In the genomic region with DNA sequence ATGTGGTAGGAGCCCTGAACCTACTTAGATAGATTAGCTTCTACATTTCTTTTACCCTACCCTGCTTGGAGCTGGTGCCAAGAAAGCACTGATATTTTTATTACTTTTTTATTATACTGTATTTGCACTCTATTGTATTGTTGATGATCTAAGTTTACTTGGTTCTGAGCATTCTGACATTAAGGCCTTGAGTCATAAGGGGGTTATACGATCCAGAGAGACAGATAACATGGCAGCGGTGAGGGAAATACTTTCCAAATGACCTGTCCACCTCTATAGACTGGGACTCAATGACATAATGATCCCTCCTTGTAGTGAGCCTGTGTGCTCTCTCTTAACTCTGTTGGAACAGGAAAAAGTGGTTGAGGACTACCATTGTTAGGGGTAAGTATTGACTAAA, we compare ENCODE assay signal across 14 cellular contexts.
DNase-seq lines count a peak whose midpoint lies in the region; ATAC-seq and TF ChIP-seq lines count a peak whose summit lies in the region.
"Had no signal": no experiment of that assay in that cellular context is flagged by ENCODE, and none has a peak within 500 bp of the region (broad histone marks: within the 10 kb centered on the region; RNA-seq: fewer than 3 reads in every experiment).

No MANE protein-coding gene starts in this region.

- no peaks in the 10 kb centered on the region for H3K4me1 ChIP-seq in mucosa of descending colon (ENCODE audit: low read depth)

- ATAC-seq in mucosa of descending colon, result peak; percentile 50
- ATAC-seq: natural killer cell treated with Interleukin-12 subunit alpha and Interleukin-12 subunit beta and Interleukin-15 and Interleukin-18, amount 100 ng/mL, for 72 hours had no signal

- DNase-seq in Daoy (ENCODE audit: low read depth), result peak; percentile 89
- peak; percentile 50 for DNase-seq in NCI-H2196 treated with DMSO at 0.1 percent for 48 hours (lab: John Stamatoyannopoulos, UW; ENCODE audit: unreplicated experiment)
- peak; percentile 30 to 91 for DNase-seq in cardiac fibroblast (ENCODE audit: low read depth in 2 of 2)
- DNase-seq in mucosa of descending colon, result no peak
- no peak for DNase-seq in C1 segment of cervical spinal cord (lab: John Stamatoyannopoulos, UW)
- DNase-seq in NCI-H1694 (lab: John Stamatoyannopoulos, UW), result no peak
- DNase-seq in NCI-H146 (lab: John Stamatoyannopoulos, UW), result no peak
- no peak for DNase-seq in central memory CD4-positive, alpha-beta T cell
- DNase-seq: activated CD8-positive, alpha-beta memory T cell treated with anti-CD3 and anti-CD28 coated beads, Interleukin-2, amount 50 U/mL, for 48 hours; CD8-positive, alpha-beta memory T cell; NCI-H2171; Right ventricle myocardium superior; stimulated activated CD4-positive, alpha-beta T cell treated with anti-CD3 and anti-CD28 coated beads, Interleukin-12 subunit alpha, Interleukin-12 subunit beta, amount 100 ng/mL, for 4 hours had no signal

- H3K4me3 ChIP-seq in cardiac fibroblast (replicated peaks in 1 of 2; ENCODE audit: low read depth in 2 of 2, low read length in 2 of 2) (no peak overlapping the region), mucosa of descending colon (no peak overlapping the region)

- intact Hi-C loops in mucosa of descending colon (cut with DNase I, micrococcal nuclease), result no loop called here

- no peaks in the 10 kb centered on the region for H3K9me3 ChIP-seq in mucosa of descending colon

- TF ChIP-seq CTCF in cardiac fibroblast (IDR thresholded peaks at IDR 0.05; ENCODE audit: low read depth, low read length) (no peak), mucosa of descending colon (IDR thresholded peaks at IDR 0.05) (no peak)

- H3K36me3 ChIP-seq in mucosa of descending colon (ENCODE audit: low read depth), result no peaks in the 10 kb centered on the region

Comparison
In these comparisons a context has a peak if more than half of its experiments do, and no peak if none do; other contexts are left out.
1. DNase-seq: peak in Daoy (single experiment), NCI-H2196 treated with DMSO at 0.1 percent for 48 hours (single experiment) and cardiac fibroblast (2 of 2); none in mucosa of descending colon (0 of 3), C1 segment of cervical spinal cord (0 of 14), NCI-H1694 (single experiment), NCI-H146 (single experiment) and central memory CD4-positive, alpha-beta T cell (single experiment).